Comparison of ENCODE assay signal across 1 cellular context in genomic region chr1:191618202-191618601, GRCh38.
TF ChIP-seq lines count a peak whose summit lies in the region.

No MANE protein-coding gene starts in this region.

TF ChIP-seq in HepG2, 621 proteins besides CTCF, POLR2A, EP300 and RAD21 (continued from another document):
- peak; percentile 60 to 84 for TF ChIP-seq MAFK (conservative IDR thresholded peaks at IDR 0.05 in 1 of 2, IDR thresholded peaks at IDR 0.05 in 1 of 2; ENCODE audit: low read length in 2 of 2)
- TF ChIP-seq ATF6 (CRISPR knock-in tag; conservative IDR thresholded peaks at IDR 0.05): no peak
- no peak for TF ChIP-seq PHF21A (CRISPR knock-in tag; IDR thresholded peaks at IDR 0.05)
